In genomic region chr3:122091602-122092006, GRCh38 we compare ENCODE assay signal across 13 cellular contexts. TPM values are rescaled to one million over a fixed set of nuclear protein-coding genes. Genes with fewer than 3 reads are reported as not detected.
DNase-seq lines count a peak whose midpoint lies in the region; ATAC-seq and TF ChIP-seq lines count a peak whose summit lies in the region.
"Had no signal": no experiment of that assay in that cellular context is flagged by ENCODE, and none has a peak within 500 bp of the region (broad histone marks: within the 10 kb centered on the region; RNA-seq: fewer than 3 reads in every experiment).

No MANE protein-coding gene starts in this region.

- no peaks in the 10 kb centered on the region for H3K27me3 Mint-ChIP-seq in activated CD4-positive, alpha-beta memory T cell treated with anti-CD3 and anti-CD28 coated beads for 36 hours

- no peaks in the 10 kb centered on the region for H3K36me3 Mint-ChIP-seq in activated CD4-positive, alpha-beta memory T cell treated with anti-CD3 and anti-CD28 coated beads for 36 hours

- H3K36me3 ChIP-seq in BLaER1, result no peaks in the 10 kb centered on the region
- H3K36me3 ChIP-seq: neutrophil had no signal

- H3K9me3 ChIP-seq in BLaER1, result no peaks in the 10 kb centered on the region
- H3K9me3 ChIP-seq: neutrophil had no signal

- H3K4me3 Mint-ChIP-seq in activated CD4-positive, alpha-beta memory T cell treated with anti-CD3 and anti-CD28 coated beads for 36 hours, result no peak overlapping the region

- H3K9ac ChIP-seq in BLaER1, result peak overlapping the region; percentile 42; the same call in 1 of the 2 replicates

- H3K4me3 ChIP-seq in BLaER1, result peak overlapping the region; percentile 32; the same call in 1 of the 2 replicates

- H3K27me3 ChIP-seq in BLaER1, result no peaks in the 10 kb centered on the region
- H3K27me3 ChIP-seq: neutrophil had no signal

- H3K4me2 ChIP-seq in BLaER1, result peak overlapping the region; percentile 85

- peaks cover 29% of the 10 kb centered on the region for H3K4me1 ChIP-seq in BLaER1

- intact Hi-C loops in activated CD4-positive, alpha-beta memory T cell treated with anti-CD3 and anti-CD28 coated beads for 36 hours (cut with micrococcal nuclease), result loop anchor here (1.0 to 5.0 kb wide), 10 partner anchors 10 to 545 kb away; partner anchors contain the start of genes EAF2 and IQCB1

- H3K4me1 Mint-ChIP-seq in activated CD4-positive, alpha-beta memory T cell treated with anti-CD3 and anti-CD28 coated beads for 36 hours (ENCODE audit: low read depth), result peaks cover 34% of the 10 kb centered on the region

- TF ChIP-seq CTCF in omental fat pad (IDR thresholded peaks at IDR 0.05), result no peak

- CTCF ChIA-PET in activated CD4-positive, alpha-beta memory T cell treated with anti-CD3 and anti-CD28 coated beads for 36 hours (lab: Charles Lee), result interaction anchor here (0.7 to 4.8 kb wide), 7 partner anchors 11 to 292 kb away, joined by 3 to 45 read pairs (median 3); partner anchors contain the start of genes EAF2, FAM162A and IQCB1

- H3K27ac ChIP-seq in BLaER1, result peak overlapping the region; percentile 72
- H3K27ac ChIP-seq: neutrophil had no signal

- ATAC-seq in GM19035 (IDR thresholded peaks at IDR 0.05; ENCODE audit: unreplicated experiment) (peak; percentile 30), HG03103 (IDR thresholded peaks at IDR 0.05; ENCODE audit: low read depth, unreplicated experiment) (peak; percentile 46), omental fat pad (ENCODE audit: low FRiP score) (no peak)
- ATAC-seq: HCT116 had no signal

- POLR2A ChIA-PET in activated CD4-positive, alpha-beta memory T cell treated with anti-CD3 and anti-CD28 coated beads for 36 hours (lab: Charles Lee), result interaction anchor here (1.2 kb wide), 1 partner anchor 8 kb away, joined by 3 read pairs; no protein-coding TSS in a partner anchor

- peak; percentile 35 for DNase-seq in activated CD4-positive, alpha-beta memory T cell treated with anti-CD3 and anti-CD28 coated beads for 36 hours
- DNase-seq in NCI-H2171 (lab: John Stamatoyannopoulos, UW) (no peak), omental fat pad (ENCODE audit: low spot score) (no peak)
- no peak for DNase-seq in stimulated activated CD4-positive, alpha-beta T cell treated with anti-CD3 and anti-CD28 coated beads, Interleukin-1b, Interleukin-23, amount 100 ng/mL, for 48 hours
- no peak for DNase-seq in activated T-cell treated with anti-CD3 and anti-CD28 coated beads, Interleukin-2, amount 50 U/mL, for 48 hours
- DNase-seq: NCI-H1694 had no signal

- peak overlapping the region; percentile 59 for H3K27ac Mint-ChIP-seq in activated CD4-positive, alpha-beta memory T cell treated with anti-CD3 and anti-CD28 coated beads for 36 hours

- H3K9me3 Mint-ChIP-seq in activated CD4-positive, alpha-beta memory T cell treated with anti-CD3 and anti-CD28 coated beads for 36 hours, result no peaks in the 10 kb centered on the region

- no peaks in the 10 kb centered on the region for H4K20me1 ChIP-seq in BLaER1

RNA-seq across cellular contexts. Expression of gene CD86, which starts 36.4 kb away (rescaled TPM):
- total RNA-seq in activated CD4-positive, alpha-beta memory T cell treated with anti-CD3 and anti-CD28 coated beads for 36 hours, result 1 to 10 TPM; 1.4 to 1.7 TPM
- 10 to 100 TPM; 10.7 to 21.6 (median 15.2) TPM for total RNA-seq in omental fat pad
- total RNA-seq: astrocyte, fibroblast of villous mesenchyme had no signal

Comparison
In these comparisons a context has a peak if more than half of its experiments do, and no peak if none do; other contexts are left out.
1. RNA of gene CD86, which starts 36.4 kb away (total RNA-seq): 10.7 to 21.6 TPM in omental fat pad; 1.4 to 1.7 TPM in activated CD4-positive, alpha-beta memory T cell treated with anti-CD3 and anti-CD28 coated beads for 36 hours; every median in the first group is over 4 times any median in the second.